In the genomic region with DNA sequence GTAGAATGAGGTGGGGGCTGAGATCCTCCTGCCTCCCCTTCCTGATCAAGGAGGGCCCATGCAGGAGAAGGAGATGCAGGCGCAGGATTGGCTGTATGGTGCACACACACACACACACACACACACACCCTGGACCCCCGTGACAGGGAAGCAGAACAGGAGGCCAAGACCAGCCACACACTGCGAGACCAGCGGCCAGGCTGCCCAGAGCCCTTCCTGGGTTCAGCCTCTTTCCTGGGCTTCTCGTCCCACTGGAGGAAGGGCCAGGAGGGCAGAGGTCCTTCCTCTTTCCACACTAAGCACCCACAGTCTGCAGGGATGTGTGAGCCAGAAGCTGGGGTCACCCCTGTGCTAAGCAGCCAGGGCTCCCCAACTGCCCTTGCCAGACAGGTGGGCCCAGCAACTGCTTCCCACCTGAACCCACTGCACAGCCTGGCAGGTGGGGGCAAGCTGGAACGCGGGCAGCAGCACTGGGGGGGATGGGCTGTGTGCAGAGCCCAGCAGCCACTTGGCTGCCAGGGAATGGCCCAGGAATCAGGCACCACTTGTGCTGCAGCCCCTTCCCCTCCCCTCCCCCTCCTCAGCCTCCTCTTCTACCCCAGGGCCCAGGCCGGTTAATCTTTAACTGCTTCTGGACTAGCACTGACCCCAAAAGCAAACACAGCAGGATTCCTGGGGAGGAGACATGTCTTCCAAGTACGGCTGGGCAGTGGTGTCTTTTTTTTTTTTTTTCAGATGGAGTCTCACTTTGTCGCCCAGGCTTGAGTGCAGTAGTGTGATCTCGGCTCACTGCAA, we compare ENCODE assay signal across 12 cellular contexts. TPM values are rescaled to one million over a fixed set of nuclear protein-coding genes. Genes with fewer than 3 reads are reported as not detected.
DNase-seq lines count a peak whose midpoint lies in the region; ATAC-seq and TF ChIP-seq lines count a peak whose summit lies in the region.
"Had no signal": no experiment of that assay in that cellular context is flagged by ENCODE, and none has a peak within 500 bp of the region (broad histone marks: within the 10 kb centered on the region; RNA-seq: fewer than 3 reads in every experiment).

No MANE protein-coding gene starts in this region.

- H3K27me3 Mint-ChIP-seq in Caco-2 (ENCODE audit: insufficient read depth, unreplicated experiment) (no peaks in the 10 kb centered on the region), progenitor cell of endocrine pancreas (no peaks in the 10 kb centered on the region), HFFc6 (ENCODE audit: insufficient read depth) (peaks cover 4% of the 10 kb centered on the region)

- in situ Hi-C loops in Panc1 (cut with HindIII; ENCODE audit: low pct_unique_long_range_greater_than_20kb, low sequenced_read_pairs): no loop called here

- CTCF ChIA-PET in Caco-2 (lab: Charles Lee): interaction anchor here (1.0 to 2.6 kb wide), 3 partner anchors 10 to 30 kb away, joined by 3 to 11 read pairs (median 5); no protein-coding TSS in a partner anchor
- CTCF ChIA-PET in Panc1 (lab: Charles Lee): interaction anchor here (0.7 to 1.2 kb wide), 2 partner anchors 15 to 145 kb away, joined by 3 to 4 read pairs; no protein-coding TSS in a partner anchor

- peak overlapping the region; percentile 29 for H3K27ac Mint-ChIP-seq in Caco-2 (ENCODE audit: unreplicated experiment)
- peak overlapping the region; percentile 97 for H3K27ac Mint-ChIP-seq in progenitor cell of endocrine pancreas
- H3K27ac Mint-ChIP-seq in HFFc6: no peak overlapping the region
- H3K27ac Mint-ChIP-seq: memory B cell had no signal

- H3K36me3 Mint-ChIP-seq in Caco-2 (ENCODE audit: insufficient read depth, unreplicated experiment): peaks cover 40% of the 10 kb centered on the region
- H3K36me3 Mint-ChIP-seq in progenitor cell of endocrine pancreas (ENCODE audit: insufficient read depth): peaks cover 16% of the 10 kb centered on the region
- peaks cover 5% of the 10 kb centered on the region for H3K36me3 Mint-ChIP-seq in HFFc6 (ENCODE audit: low read depth)
- H3K36me3 Mint-ChIP-seq: memory B cell had no signal

- peaks cover 54% of the 10 kb centered on the region for H3K4me1 ChIP-seq in Caco-2
- H3K4me1 ChIP-seq in Panc1 (ENCODE audit: control insufficient read depth, insufficient read depth, low read length): peaks cover 64% of the 10 kb centered on the region
- peaks cover 11% of the 10 kb centered on the region for H3K4me1 ChIP-seq in right cardiac atrium (ENCODE audit: control insufficient read depth, insufficient read depth, low read length)

- ATAC-seq in Panc1 (peak; percentile 3; the same call in 1 of the 2 replicates), right cardiac atrium (no peak), GM18517 (IDR thresholded peaks at IDR 0.05; ENCODE audit: unreplicated experiment) (no peak)
- ATAC-seq: esophagus mucosa had no signal

- no peaks in the 10 kb centered on the region for H3K9me3 ChIP-seq in Caco-2
- H3K9me3 ChIP-seq in Panc1 (ENCODE audit: control insufficient read depth, insufficient read depth, low read depth, low read length): no peaks in the 10 kb centered on the region
- no peaks in the 10 kb centered on the region for H3K9me3 ChIP-seq in right cardiac atrium (ENCODE audit: control insufficient read depth, low read length)

- peaks cover 17% of the 10 kb centered on the region for H3K4me1 Mint-ChIP-seq in Caco-2 (ENCODE audit: low read depth, unreplicated experiment)
- H3K4me1 Mint-ChIP-seq in progenitor cell of endocrine pancreas (ENCODE audit: low read depth): peaks cover 35% of the 10 kb centered on the region
- peaks cover 12% of the 10 kb centered on the region for H3K4me1 Mint-ChIP-seq in HFFc6 (ENCODE audit: low read depth)

- no peaks in the 10 kb centered on the region for H3K9me3 Mint-ChIP-seq in Caco-2 (ENCODE audit: unreplicated experiment)
- no peaks in the 10 kb centered on the region for H3K9me3 Mint-ChIP-seq in progenitor cell of endocrine pancreas (ENCODE audit: low read depth)
- H3K9me3 Mint-ChIP-seq in HFFc6: no peaks in the 10 kb centered on the region
- H3K9me3 Mint-ChIP-seq: memory B cell had no signal

- H3K36me3 ChIP-seq in Caco-2 (ENCODE audit: control insufficient read depth, insufficient read depth, low read length): no peaks in the 10 kb centered on the region
- H3K36me3 ChIP-seq in Panc1 (ENCODE audit: control insufficient read depth, insufficient read depth, low read length): peaks cover 7% of the 10 kb centered on the region; the same call in 1 of the 2 replicates

- H3K4me3 Mint-ChIP-seq in Caco-2 (ENCODE audit: unreplicated experiment): peak overlapping the region; percentile 85
- H3K4me3 Mint-ChIP-seq in progenitor cell of endocrine pancreas (ENCODE audit: low read depth): peak overlapping the region; percentile 57
- H3K4me3 Mint-ChIP-seq in HFFc6: no peak overlapping the region
- H3K4me3 Mint-ChIP-seq: memory B cell had no signal

- H3K27me3 ChIP-seq in Caco-2 (replicated peaks; ENCODE audit: control insufficient read depth, insufficient read depth, low read length) (no peaks in the 10 kb centered on the region), Panc1 (ENCODE audit: control insufficient read depth, insufficient read depth, low read length) (no peaks in the 10 kb centered on the region), right cardiac atrium (ENCODE audit: control insufficient read depth, insufficient read depth) (no peaks in the 10 kb centered on the region)

- no TSS peak for BruUV-seq in Caco-2 (replicated peaks; lab: Mats Ljungman, UMichigan)
- no TSS peak for BruUV-seq in Panc1 (replicated peaks; lab: Mats Ljungman, UMichigan)

- peak overlapping the region; percentile 100 for H3K27ac ChIP-seq in Panc1 (ENCODE audit: low read length)
- H3K27ac ChIP-seq in right cardiac atrium (ENCODE audit: low read length): peak overlapping the region; percentile 51

- peak; percentile 95 to 97 for DNase-seq in Caco-2
- DNase-seq in Panc1 (ENCODE audit: low read depth, low spot score): no peak
- DNase-seq in right cardiac atrium: peak in 2 of 3 donors; percentile 65 to 69
- peak; percentile 81 for DNase-seq in progenitor cell of endocrine pancreas (ENCODE audit: low spot score, unreplicated experiment)
- DNase-seq in activated CD4-positive, alpha-beta T cell treated with anti-CD3 and anti-CD28 coated beads for 1 hour: no peak
- no peak for DNase-seq in HFFc6
- no peak for DNase-seq in stimulated activated CD4-positive, alpha-beta T cell treated with anti-CD3 and anti-CD28 coated beads, Interleukin-1b, Interleukin-23, amount 100 ng/mL, for 48 hours
- DNase-seq: NCI-H1694 treated with DMSO at 0.1 percent for 48 hours, RPMI8226 had no signal

- POLR2A ChIA-PET in Caco-2 (lab: Charles Lee) (interaction anchor here (1.2 to 1.5 kb wide), 2 partner anchors 10 to 30 kb away, joined by 4 to 5 read pairs; no protein-coding TSS in a partner anchor), Panc1 (lab: Charles Lee) (interaction anchor here (0.5 kb wide), 2 partner anchors 43 to 1556 kb away, joined by 4 to 9 read pairs; no protein-coding TSS in a partner anchor)

- TF ChIP-seq CTCF in Caco-2 (IDR thresholded peaks at IDR 0.05; ENCODE audit: insufficient read depth in 1 of 2, low read depth in 1 of 2, low read length in 1 of 2, severe bottlenecking in 1 of 2, unreplicated experiment in 1 of 2): no peak
- no peak for TF ChIP-seq CTCF in Panc1 (IDR thresholded peaks at IDR 0.05)
- TF ChIP-seq CTCF in progenitor cell of endocrine pancreas (IDR thresholded peaks at IDR 0.05; ENCODE audit: unreplicated experiment): no peak
- TF ChIP-seq CTCF in HFFc6 (IDR thresholded peaks at IDR 0.05): no peak

- H3K4me3 ChIP-seq in Caco-2 (ENCODE audit: low read depth, low read length) (peak overlapping the region; percentile 10; the same call in 1 of the 2 replicates), Panc1 (ENCODE audit: low read depth in 2 of 2, low read length in 2 of 2) (no peak overlapping the region), right cardiac atrium (ENCODE audit: low read length) (no peak overlapping the region)

- intact Hi-C loops in Caco-2 (cut with micrococcal nuclease; ENCODE audit: unreplicated experiment) (loop anchor here (1.0 kb wide), 3 partner anchors 10 to 44 kb away; a partner anchor contains a TSS), Panc1 (cut with micrococcal nuclease; ENCODE audit: unreplicated experiment) (loop anchor here (5.0 kb wide), 1 partner anchor 42 kb away; a partner anchor contains a TSS), right cardiac atrium (cut with DNase I) (no loop called here)

- WGBS in right cardiac atrium: 64% methylated on average over 11 of the region's 11 CpGs

RNA-seq across cellular contexts. Expression of a gene that starts 44.6 kb away (rescaled TPM):
- total RNA-seq in Caco-2 (2022) (131 and 137 TPM in 2 replicates), Panc1 (2021; ENCODE audit: unreplicated experiment) (188 TPM), right cardiac atrium (10 to 100 TPM; 50.8 to 63.9 (median 53.5) TPM), progenitor cell of endocrine pancreas (128 and 130 TPM in 2 replicates)
- polyA plus RNA-seq in Panc1 (2012; ENCODE audit: insufficient read length): 144 TPM
- polyA plus RNA-seq in right cardiac atrium: 61.5 TPM
- 10 to 100 TPM; 71.2 to 88.3 (median 72.2) TPM for total RNA-seq in HFFc6 (2021; fragmentation: NEBNext Ultra II Directional; extraction: Animal tissue kit (Norgen Biotek cat#: 25700))

RNA-seq across cellular contexts. Expression of a gene that starts 55.6 kb away (rescaled TPM):
- total RNA-seq in Caco-2 (2022): 10.2 and 15.5 TPM in 2 replicates
- total RNA-seq in Panc1 (2021; ENCODE audit: unreplicated experiment): 77.4 TPM
- polyA plus RNA-seq in Panc1 (2012; ENCODE audit: insufficient read length): 129 TPM
- total RNA-seq in right cardiac atrium: 10 to 100 TPM in 2 of 4 donors, 1 to 10 TPM in 2; 8.3 to 12.8 (median 9.4) TPM
- polyA plus RNA-seq in right cardiac atrium: 8.7 TPM
- 36.9 and 40.5 TPM in 2 replicates for total RNA-seq in progenitor cell of endocrine pancreas
- 1 to 10 TPM; 7.3 to 9.7 (median 8.3) TPM for total RNA-seq in HFFc6 (2021; fragmentation: NEBNext Ultra II Directional; extraction: Animal tissue kit (Norgen Biotek cat#: 25700))

Comparison
In these comparisons a context has a peak if more than half of its experiments do, and no peak if none do; other contexts are left out.
1. DNase-seq: peak in Caco-2 (2 of 2), right cardiac atrium (2 of 3) and progenitor cell of endocrine pancreas (single experiment); none in Panc1 (single experiment), activated CD4-positive, alpha-beta T cell treated with anti-CD3 and anti-CD28 coated beads for 1 hour (single experiment), HFFc6 (single experiment) and stimulated activated CD4-positive, alpha-beta T cell treated with anti-CD3 and anti-CD28 coated beads, Interleukin-1b, Interleukin-23, amount 100 ng/mL, for 48 hours (single experiment).
2. intact Hi-C loops: an anchor here in Caco-2 (1.0 kb wide) and Panc1 (5.0 kb wide); none called in right cardiac atrium.